In the genomic region with DNA sequence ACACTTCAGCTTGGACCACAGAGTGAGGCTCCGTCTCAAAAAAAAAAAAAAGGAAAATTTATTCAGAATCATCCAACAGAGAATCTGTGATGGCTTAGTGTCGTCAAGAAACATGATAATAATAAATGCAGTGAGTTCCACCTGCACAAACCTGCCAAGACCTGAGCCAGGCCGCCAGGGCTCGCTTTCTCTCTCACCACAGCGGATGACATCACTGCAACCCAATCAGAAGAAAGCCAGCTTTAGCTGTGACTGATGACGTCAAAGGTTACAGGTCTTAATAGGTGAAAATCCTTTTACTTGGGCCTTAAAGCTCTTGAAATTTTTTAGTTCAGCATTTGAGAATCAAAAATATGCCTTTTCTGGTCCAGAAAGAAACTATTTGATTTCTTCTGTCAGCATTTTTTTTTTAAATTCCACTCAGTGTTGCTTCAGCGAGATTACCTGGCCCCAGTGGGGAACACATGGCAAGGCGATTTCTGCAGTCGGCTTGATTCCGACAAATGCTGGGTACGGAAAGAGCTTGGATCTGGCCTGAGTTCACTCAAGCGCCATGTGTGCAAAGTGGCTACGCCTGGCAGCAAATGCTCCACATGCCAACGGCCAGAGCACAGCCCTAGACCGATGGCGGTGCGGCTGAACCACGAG, we compare ENCODE assay signal across 2 cellular contexts.
TF ChIP-seq lines count a peak whose summit lies in the region.

No MANE protein-coding gene starts in this region.

TF ChIP-seq in WTC11, 78 proteins besides CTCF, POLR2A, EP300 and RAD21 (continued from another document):
- TF ChIP-seq, protein P1, sequence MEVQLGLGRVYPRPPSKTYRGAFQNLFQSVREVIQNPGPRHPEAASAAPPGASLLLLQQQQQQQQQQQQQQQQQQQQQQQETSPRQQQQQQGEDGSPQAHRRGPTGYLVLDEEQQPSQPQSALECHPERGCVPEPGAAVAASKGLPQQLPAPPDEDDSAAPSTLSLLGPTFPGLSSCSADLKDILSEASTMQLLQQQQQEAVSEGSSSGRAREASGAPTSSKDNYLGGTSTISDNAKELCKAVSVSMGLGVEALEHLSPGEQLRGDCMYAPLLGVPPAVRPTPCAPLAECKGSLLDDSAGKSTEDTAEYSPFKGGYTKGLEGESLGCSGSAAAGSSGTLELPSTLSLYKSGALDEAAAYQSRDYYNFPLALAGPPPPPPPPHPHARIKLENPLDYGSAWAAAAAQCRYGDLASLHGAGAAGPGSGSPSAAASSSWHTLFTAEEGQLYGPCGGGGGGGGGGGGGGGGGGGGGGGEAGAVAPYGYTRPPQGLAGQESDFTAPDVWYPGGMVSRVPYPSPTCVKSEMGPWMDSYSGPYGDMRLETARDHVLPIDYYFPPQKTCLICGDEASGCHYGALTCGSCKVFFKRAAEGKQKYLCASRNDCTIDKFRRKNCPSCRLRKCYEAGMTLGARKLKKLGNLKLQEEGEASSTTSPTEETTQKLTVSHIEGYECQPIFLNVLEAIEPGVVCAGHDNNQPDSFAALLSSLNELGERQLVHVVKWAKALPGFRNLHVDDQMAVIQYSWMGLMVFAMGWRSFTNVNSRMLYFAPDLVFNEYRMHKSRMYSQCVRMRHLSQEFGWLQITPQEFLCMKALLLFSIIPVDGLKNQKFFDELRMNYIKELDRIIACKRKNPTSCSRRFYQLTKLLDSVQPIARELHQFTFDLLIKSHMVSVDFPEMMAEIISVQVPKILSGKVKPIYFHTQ (CRISPR knock-in tag; IDR thresholded peaks at IDR 0.05): no peak
- TF ChIP-seq, protein P2, sequence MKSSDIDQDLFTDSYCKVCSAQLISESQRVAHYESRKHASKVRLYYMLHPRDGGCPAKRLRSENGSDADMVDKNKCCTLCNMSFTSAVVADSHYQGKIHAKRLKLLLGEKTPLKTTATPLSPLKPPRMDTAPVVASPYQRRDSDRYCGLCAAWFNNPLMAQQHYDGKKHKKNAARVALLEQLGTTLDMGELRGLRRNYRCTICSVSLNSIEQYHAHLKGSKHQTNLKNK (CRISPR knock-in tag; IDR thresholded peaks at IDR 0.05): no peak
- no peak for TF ChIP-seq ZBTB21 (CRISPR knock-in tag; IDR thresholded peaks at IDR 0.05; ENCODE audit: borderline replicate concordance)
- TF ChIP-seq, protein P3, sequence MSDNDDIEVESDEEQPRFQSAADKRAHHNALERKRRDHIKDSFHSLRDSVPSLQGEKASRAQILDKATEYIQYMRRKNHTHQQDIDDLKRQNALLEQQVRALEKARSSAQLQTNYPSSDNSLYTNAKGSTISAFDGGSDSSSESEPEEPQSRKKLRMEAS (CRISPR knock-in tag; IDR thresholded peaks at IDR 0.05): no peak
- TF ChIP-seq, protein P4, sequence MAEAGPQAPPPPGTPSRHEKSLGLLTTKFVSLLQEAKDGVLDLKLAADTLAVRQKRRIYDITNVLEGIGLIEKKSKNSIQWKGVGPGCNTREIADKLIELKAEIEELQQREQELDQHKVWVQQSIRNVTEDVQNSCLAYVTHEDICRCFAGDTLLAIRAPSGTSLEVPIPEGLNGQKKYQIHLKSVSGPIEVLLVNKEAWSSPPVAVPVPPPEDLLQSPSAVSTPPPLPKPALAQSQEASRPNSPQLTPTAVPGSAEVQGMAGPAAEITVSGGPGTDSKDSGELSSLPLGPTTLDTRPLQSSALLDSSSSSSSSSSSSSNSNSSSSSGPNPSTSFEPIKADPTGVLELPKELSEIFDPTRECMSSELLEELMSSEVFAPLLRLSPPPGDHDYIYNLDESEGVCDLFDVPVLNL (CRISPR knock-in tag; IDR thresholded peaks at IDR 0.05; ENCODE audit: borderline replicate concordance, low read depth): no peak
- TF ChIP-seq TEAD4 (CRISPR knock-in tag; IDR thresholded peaks at IDR 0.05): no peak
- no peak for TF ChIP-seq ZNF121 (CRISPR knock-in tag; IDR thresholded peaks at IDR 0.05)
- no peak for TF ChIP-seq ZNF232 (CRISPR knock-in tag; IDR thresholded peaks at IDR 0.05)
- TF ChIP-seq, protein P5, sequence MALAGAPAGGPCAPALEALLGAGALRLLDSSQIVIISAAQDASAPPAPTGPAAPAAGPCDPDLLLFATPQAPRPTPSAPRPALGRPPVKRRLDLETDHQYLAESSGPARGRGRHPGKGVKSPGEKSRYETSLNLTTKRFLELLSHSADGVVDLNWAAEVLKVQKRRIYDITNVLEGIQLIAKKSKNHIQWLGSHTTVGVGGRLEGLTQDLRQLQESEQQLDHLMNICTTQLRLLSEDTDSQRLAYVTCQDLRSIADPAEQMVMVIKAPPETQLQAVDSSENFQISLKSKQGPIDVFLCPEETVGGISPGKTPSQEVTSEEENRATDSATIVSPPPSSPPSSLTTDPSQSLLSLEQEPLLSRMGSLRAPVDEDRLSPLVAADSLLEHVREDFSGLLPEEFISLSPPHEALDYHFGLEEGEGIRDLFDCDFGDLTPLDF (CRISPR knock-in tag; IDR thresholded peaks at IDR 0.05): no peak
- TF ChIP-seq NR3C1 (CRISPR knock-in tag; conservative IDR thresholded peaks at IDR 0.05; ENCODE audit: low read depth): no peak
- no peak for TF ChIP-seq KAT7 (CRISPR knock-in tag; IDR thresholded peaks at IDR 0.05; ENCODE audit: borderline replicate concordance)
- no peak for TF ChIP-seq SMAD3 (CRISPR knock-in tag; IDR thresholded peaks at IDR 0.05; ENCODE audit: borderline replicate concordance)
- TF ChIP-seq CREM (CRISPR knock-in tag; IDR thresholded peaks at IDR 0.05): no peak
- TF ChIP-seq CREB1 (CRISPR knock-in tag; IDR thresholded peaks at IDR 0.05): no peak
TF ChIP-seq in WTC11: peak in this region for 0.

TF ChIP-seq in endothelial cell of umbilical vein, 7 proteins besides CTCF, POLR2A, EP300 and RAD21 (continued from another document):
- TF ChIP-seq GATA2 (IDR thresholded peaks at IDR 0.05; ENCODE audit: insufficient read depth, insufficient read length, low read depth, low read length) (no peak), EZH2 (IDR thresholded peaks at IDR 0.05; ENCODE audit: borderline replicate concordance, low read depth, low read length, severe bottlenecking) (no peak), MYC (IDR thresholded peaks at IDR 0.05; ENCODE audit: low read depth, low read length) (no peak), FOS (IDR thresholded peaks at IDR 0.05; ENCODE audit: borderline replicate concordance, insufficient read depth, low read length) (no peak), JUN (IDR thresholded peaks at IDR 0.05; ENCODE audit: borderline replicate concordance, insufficient read depth, insufficient read length, low read depth) (no peak)
- TF ChIP-seq, protein P3 (IDR thresholded peaks at IDR 0.05; ENCODE audit: insufficient read depth, insufficient read length): no peak
